ENCODE assay signal across 1 cellular context in genomic region chrX:110402855-110403230, GRCh38.
TF ChIP-seq lines count a peak whose summit lies in the region.

No MANE protein-coding gene starts in this region.

TF ChIP-seq in HEK293, 187 proteins besides CTCF, POLR2A, EP300 and RAD21 (continued from another document):
- no peak for TF ChIP-seq PBX3 (CRISPR knock-in tag; IDR thresholded peaks at IDR 0.05)
